ENCODE assay signal across 8 cellular contexts in genomic region chr1:1012736-1013104, GRCh38. TPM values are rescaled to one million over a fixed set of nuclear protein-coding genes. Genes with fewer than 3 reads are reported as not detected.
A peak's percentile ranks its signal among the peaks of the same experiment; 100 is the strongest.
DNase-seq lines count a peak whose midpoint lies in the region; ATAC-seq, FAIRE-seq and TF ChIP-seq lines count a peak whose summit lies in the region.
"Not testable (repeated sequence)": the region's sequence is repeated elsewhere in the genome, so short reads cannot be mapped to it uniquely, and the experiment has no call there.

No MANE protein-coding gene starts in this region.

- H3K27ac Mint-ChIP-seq in CD4-positive, CD25-positive, alpha-beta regulatory T cell = peak overlapping the region; percentile 98 to 99 (median 98)

- not testable (repeated sequence) for H3K9me3 Mint-ChIP-seq in CD4-positive, CD25-positive, alpha-beta regulatory T cell

- H3K4me3 ChIP-seq in CD4-positive, CD25-positive, alpha-beta regulatory T cell (ENCODE audit: low read depth, low read length) = peak overlapping the region; percentile 98
- peak overlapping the region; percentile 73 for H3K4me3 ChIP-seq in SK-N-MC
- H3K4me3 ChIP-seq in adrenal gland = peak overlapping the region in 3 of 4 donors; percentile 54 to 68 (median 67)
- H3K4me3 ChIP-seq in endothelial cell of umbilical vein (replicated peaks in 1 of 3; ENCODE audit: insufficient read depth in 1 of 3, low read depth in 1 of 3, low read length in 3 of 3) = peak overlapping the region; percentile 41 to 83 (median 81)
- H3K4me3 ChIP-seq in neutrophil (ENCODE audit: low read depth in 1 of 2, low read length in 1 of 2) = peak overlapping the region; percentile 70 to 81
- H3K4me3 ChIP-seq in thymus (ENCODE audit: low read length) = peak overlapping the region; percentile 63

- H3K36me3 ChIP-seq in CD4-positive, CD25-positive, alpha-beta regulatory T cell (ENCODE audit: control insufficient read depth, insufficient read depth, low read length); SK-N-MC (ENCODE audit: insufficient read depth, low read length); adrenal gland (replicated peaks in 1 of 2); endothelial cell of umbilical vein (ENCODE audit: control insufficient read depth in 2 of 2, extremely low read depth in 1 of 2, insufficient read depth in 2 of 2, low read length in 2 of 2); neutrophil; thymus (ENCODE audit: control insufficient read depth, insufficient read depth): not testable (repeated sequence)

- not testable (repeated sequence) for DNase-seq in CD4-positive, CD25-positive, alpha-beta regulatory T cell; SK-N-MC (ENCODE audit: low read depth, low spot score); adrenal gland; endothelial cell of umbilical vein (ENCODE audit: low read depth, low spot score)

- H3K27me3 Mint-ChIP-seq in CD4-positive, CD25-positive, alpha-beta regulatory T cell = peaks cover 21% of the 10 kb centered on the region

- peaks cover 0 to 28% (median 13%) of the 10 kb centered on the region in 4 donors for H3K4me1 Mint-ChIP-seq in CD4-positive, CD25-positive, alpha-beta regulatory T cell

- dilution Hi-C loops in endothelial cell of umbilical vein (cut with MboI; ENCODE audit: extremely low pct_ligation_motif_present, low sequenced_read_pairs) = not testable (repeated sequence)

- H3K36me3 Mint-ChIP-seq in CD4-positive, CD25-positive, alpha-beta regulatory T cell = not testable (repeated sequence)

- 55 to 59% (median 56%) methylated on average over 11 to 13 of the region's 13 CpGs for WGBS in adrenal gland, 4 donors
- WGBS in thymus = 76% methylated on average over 13 of the region's 13 CpGs

- CTCF ChIA-PET in endothelial cell of umbilical vein (lab: Charles Lee) = interaction anchor here (1.7 to 4.2 kb wide), 2 partner anchors 10 to 28 kb away, joined by 11 to 41 read pairs; no protein-coding TSS in a partner anchor

- H3K79me2 ChIP-seq in endothelial cell of umbilical vein (ENCODE audit: control insufficient read depth, insufficient read depth, low read length) = not testable (repeated sequence)

- H3K4me3 Mint-ChIP-seq in CD4-positive, CD25-positive, alpha-beta regulatory T cell = peak overlapping the region; percentile 92 to 96 (median 93)

- H3K27me3 ChIP-seq in CD4-positive, CD25-positive, alpha-beta regulatory T cell (ENCODE audit: control insufficient read depth, insufficient read depth, low read length); adrenal gland; endothelial cell of umbilical vein (ENCODE audit: control insufficient read depth in 2 of 2, insufficient read depth in 2 of 2, low read length in 2 of 2); layer of hippocampus (ENCODE audit: control insufficient read depth, insufficient read depth, low read length); thymus (ENCODE audit: control insufficient read depth, insufficient read depth): not testable (repeated sequence)
- H3K27me3 ChIP-seq in neutrophil = peaks cover 40% of the 10 kb centered on the region

- intact Hi-C loops in adrenal gland (cut with DNase I) = not testable (repeated sequence)
- intact Hi-C loops in endothelial cell of umbilical vein (cut with micrococcal nuclease) = loop anchor here (5.0 kb wide), 1 partner anchor 260 kb away; the partner anchor contains the start of gene UBE2J2

- H4K20me1 ChIP-seq in endothelial cell of umbilical vein (replicated peaks; ENCODE audit: control insufficient read depth, extremely low read depth, insufficient read depth, low read length) = not testable (repeated sequence)

- H2AFZ ChIP-seq in endothelial cell of umbilical vein (ENCODE audit: low read depth, low read length) = peak overlapping the region; percentile 62

- H3K4me2 ChIP-seq in endothelial cell of umbilical vein (ENCODE audit: insufficient read depth, low read length) = peak overlapping the region; percentile 78

- H3K9me3 ChIP-seq in CD4-positive, CD25-positive, alpha-beta regulatory T cell (ENCODE audit: control insufficient read depth in 2 of 2, low read length in 2 of 2); SK-N-MC (ENCODE audit: low read depth, low read length); adrenal gland (replicated peaks in 1 of 3); endothelial cell of umbilical vein (replicated peaks; ENCODE audit: control insufficient read depth, insufficient read depth, low read length); neutrophil; thymus (ENCODE audit: control insufficient read depth): not testable (repeated sequence)

- TF ChIP-seq POLR2A in adrenal gland (IDR thresholded peaks at IDR 0.05); endothelial cell of umbilical vein (IDR thresholded peaks at IDR 0.05; ENCODE audit: low read depth, low read length): not testable (repeated sequence)

- not testable (repeated sequence) for H3K9me1 ChIP-seq in endothelial cell of umbilical vein (replicated peaks; ENCODE audit: control insufficient read depth, extremely low read depth, insufficient read depth, low read length)

- H3K27ac ChIP-seq in CD4-positive, CD25-positive, alpha-beta regulatory T cell (ENCODE audit: insufficient read depth, low read length, poor library complexity, severe bottlenecking) = peak overlapping the region; percentile 90
- H3K27ac ChIP-seq in SK-N-MC = not testable (repeated sequence)
- peak overlapping the region in 4 of 5 donors; percentile 70 to 93 (median 79) for H3K27ac ChIP-seq in adrenal gland
- peak overlapping the region; percentile 54 for H3K27ac ChIP-seq in endothelial cell of umbilical vein (ENCODE audit: insufficient read depth, low read depth, low read length)
- H3K27ac ChIP-seq in layer of hippocampus (ENCODE audit: low read depth, low read length) = peak overlapping the region; percentile 88
- peak overlapping the region; percentile 81 for H3K27ac ChIP-seq in neutrophil
- peak overlapping the region; percentile 91 for H3K27ac ChIP-seq in thymus (ENCODE audit: low read depth)

- not testable (repeated sequence) for FAIRE-seq in endothelial cell of umbilical vein (lab: Jason Lieb, UNC)

- H3K9ac ChIP-seq in SK-N-MC (ENCODE audit: insufficient read length) (peak overlapping the region; percentile 31), endothelial cell of umbilical vein (replicated peaks; ENCODE audit: extremely low read depth, insufficient read depth, low read length) (peak overlapping the region; percentile 65)

- TF ChIP-seq CTCF in adrenal gland (IDR thresholded peaks at IDR 0.05); endothelial cell of umbilical vein (IDR thresholded peaks at IDR 0.05; ENCODE audit: extremely low read depth in 1 of 2, insufficient read depth in 1 of 2, low read depth in 1 of 2, low read length in 2 of 2); neutrophil (IDR thresholded peaks at IDR 0.05): not testable (repeated sequence)

- peaks cover 26% of the 10 kb centered on the region for H3K4me1 ChIP-seq in CD4-positive, CD25-positive, alpha-beta regulatory T cell (ENCODE audit: control insufficient read depth, insufficient read depth, low read length, poor library complexity, severe bottlenecking)
- H3K4me1 ChIP-seq in adrenal gland (replicated peaks in 1 of 2) (peaks cover 0 to 14% of the 10 kb centered on the region in 2 donors), endothelial cell of umbilical vein (ENCODE audit: control insufficient read depth, extremely low read depth, insufficient read depth, low read length) (peaks cover 10% of the 10 kb centered on the region), neutrophil (ENCODE audit: control insufficient read depth in 1 of 2, insufficient read depth in 1 of 2, low read depth in 1 of 2, low read length in 1 of 2) (peaks cover 15 to 18% of the 10 kb centered on the region in 2 experiments), thymus (ENCODE audit: control insufficient read depth, insufficient read depth, low read length) (peaks cover 12% of the 10 kb centered on the region)

- POLR2A ChIA-PET in endothelial cell of umbilical vein (lab: Charles Lee) = not testable (repeated sequence)

- TSS peak; percentile 72 for BruUV-seq in endothelial cell of umbilical vein (replicated peaks; lab: Mats Ljungman, UMichigan)

- not testable (repeated sequence) for ATAC-seq in CD4-positive, CD25-positive, alpha-beta regulatory T cell (ENCODE audit: low read depth in 2 of 2)
- ATAC-seq in HG02970 (IDR thresholded peaks at IDR 0.05; ENCODE audit: low FRiP score, unreplicated experiment) = peak; percentile 4

RNA-seq across cellular contexts. Expression of gene ISG15, which starts 0.6 kb away (rescaled TPM):
- total RNA-seq in CD4-positive, CD25-positive, alpha-beta regulatory T cell = 76.7 TPM
- polyA plus RNA-seq in CD4-positive, CD25-positive, alpha-beta regulatory T cell = 100 to 1,000 TPM; 174 to 489 (median 295) TPM
- 10 to 100 TPM; 11.5 to 58.1 (median 24.3) TPM for total RNA-seq in adrenal gland
- 100 to 1,000 TPM in 2 of 3 donors, 1 to 10 TPM in 1; 1.7 to 308 (median 220) TPM for polyA plus RNA-seq in adrenal gland
- 44.6 and 47.6 TPM in 2 replicates for total RNA-seq in endothelial cell of umbilical vein
- 154 and 220 TPM in 2 replicates for polyA plus RNA-seq in endothelial cell of umbilical vein
- 57.5 and 90.1 TPM in 2 replicates for polyA plus RNA-seq in endothelial cell of umbilical vein (2011; cell fraction: cytosol; rRNA removed)
- 19.9 and 21.4 TPM in 2 replicates for polyA plus RNA-seq in endothelial cell of umbilical vein (2011; cell fraction: nucleus; rRNA removed)
- 63.6 and 84.9 TPM in 2 replicates for polyA plus RNA-seq in endothelial cell of umbilical vein (2012)
- polyA minus RNA-seq in endothelial cell of umbilical vein = 24.4 and 32.6 TPM in 2 replicates
- polyA minus RNA-seq in endothelial cell of umbilical vein (2011; cell fraction: cytosol; rRNA and poly(A)+ RNA removed) = 23.7 TPM
- polyA minus RNA-seq in endothelial cell of umbilical vein (2011; cell fraction: nucleus; rRNA and poly(A)+ RNA removed) = 3.4 and 8.0 TPM in 2 replicates
- polyA plus RNA-seq in thymus = 285 TPM

RNA-seq across cellular contexts. Expression of gene AGRN, which starts 7.2 kb away (rescaled TPM):
- total RNA-seq in CD4-positive, CD25-positive, alpha-beta regulatory T cell = 4.2 TPM
- polyA plus RNA-seq in CD4-positive, CD25-positive, alpha-beta regulatory T cell = under 1 TPM in 3 of 4 donors, not detected in 1; 0.06 to 0.38 (median 0.21) TPM
- total RNA-seq in adrenal gland = 10 to 100 TPM in 6 of 8 donors, 1 to 10 TPM in 2; 6.0 to 20.5 (median 14.0) TPM
- polyA plus RNA-seq in adrenal gland = 10 to 100 TPM in 2 of 3 donors, 1 to 10 TPM in 1; 2.2 to 27.8 (median 10.2) TPM
- 67.8 and 75.6 TPM in 2 replicates for total RNA-seq in endothelial cell of umbilical vein
- 66.6 and 78.9 TPM in 2 replicates for polyA plus RNA-seq in endothelial cell of umbilical vein
- 37.4 and 54.0 TPM in 2 replicates for polyA plus RNA-seq in endothelial cell of umbilical vein (2011; cell fraction: cytosol; rRNA removed)
- 180 and 187 TPM in 2 replicates for polyA plus RNA-seq in endothelial cell of umbilical vein (2011; cell fraction: nucleus; rRNA removed)
- 59.5 and 122 TPM in 2 replicates for polyA plus RNA-seq in endothelial cell of umbilical vein (2012)
- 54.3 and 61.2 TPM in 2 replicates for polyA minus RNA-seq in endothelial cell of umbilical vein
- 32.9 TPM for polyA minus RNA-seq in endothelial cell of umbilical vein (2011; cell fraction: cytosol; rRNA and poly(A)+ RNA removed)
- 40.7 and 70.5 TPM in 2 replicates for polyA minus RNA-seq in endothelial cell of umbilical vein (2011; cell fraction: nucleus; rRNA and poly(A)+ RNA removed)
- 19.2 TPM for polyA plus RNA-seq in thymus

RNA-seq across cellular contexts. Expression of gene HES4, which starts 12.8 kb away (rescaled TPM):
- total RNA-seq in CD4-positive, CD25-positive, alpha-beta regulatory T cell = 25.9 TPM
- polyA plus RNA-seq in CD4-positive, CD25-positive, alpha-beta regulatory T cell = 1 to 10 TPM in 2 of 4 donors, under 1 TPM in 1, not detected in 1; 0.21 to 1.3 (median 1.1) TPM
- total RNA-seq in adrenal gland (10 to 100 TPM in 1 of 8 donors, 1 to 10 TPM in 7; 3.1 to 14.5 (median 6.4) TPM), endothelial cell of umbilical vein (32.0 and 37.6 TPM in 2 replicates)
- polyA plus RNA-seq in adrenal gland (10 to 100 TPM in 2 of 3 donors, not detected in 1; 27.3 to 29.8 TPM), endothelial cell of umbilical vein (30.5 and 50.6 TPM in 2 replicates), thymus (15.5 TPM)
- polyA plus RNA-seq in endothelial cell of umbilical vein (2011; cell fraction: cytosol; rRNA removed) = 6.8 and 11.8 TPM in 2 replicates
- 54.2 and 66.1 TPM in 2 replicates for polyA plus RNA-seq in endothelial cell of umbilical vein (2011; cell fraction: nucleus; rRNA removed)
- polyA plus RNA-seq in endothelial cell of umbilical vein (2012) = 3.1 and 11.3 TPM in 2 replicates
- polyA minus RNA-seq in endothelial cell of umbilical vein = 2.1 and 2.5 TPM in 2 replicates
- polyA minus RNA-seq in endothelial cell of umbilical vein (2011; cell fraction: cytosol; rRNA and poly(A)+ RNA removed) = 26.1 TPM
- polyA minus RNA-seq in endothelial cell of umbilical vein (2011; cell fraction: nucleus; rRNA and poly(A)+ RNA removed) = 9.2 and 33.1 TPM in 2 replicates

RNA-seq across cellular contexts. Expression of gene PERM1, which starts 30.8 kb away (rescaled TPM):
- total RNA-seq in CD4-positive, CD25-positive, alpha-beta regulatory T cell = not detected
- not detected for polyA plus RNA-seq in CD4-positive, CD25-positive, alpha-beta regulatory T cell
- under 1 TPM in 5 of 8 donors, not detected in 3; 0.13 to 0.28 (median 0.14) TPM for total RNA-seq in adrenal gland
- under 1 TPM in 2 of 3 donors, not detected in 1; 0.40 to 0.88 TPM for polyA plus RNA-seq in adrenal gland
- total RNA-seq in endothelial cell of umbilical vein = not detected in 2 replicates
- polyA plus RNA-seq in endothelial cell of umbilical vein = not detected in 2 replicates
- not detected in 2 replicates for polyA plus RNA-seq in endothelial cell of umbilical vein (2011; cell fraction: cytosol; rRNA removed)
- not detected in 2 replicates for polyA plus RNA-seq in endothelial cell of umbilical vein (2011; cell fraction: nucleus; rRNA removed)
- 0.46 and 0.52 TPM in 2 replicates for polyA plus RNA-seq in endothelial cell of umbilical vein (2012)
- 0.13 TPM in 1 of 2 replicates, not detected in the other for polyA minus RNA-seq in endothelial cell of umbilical vein
- polyA minus RNA-seq in endothelial cell of umbilical vein (2011; cell fraction: cytosol; rRNA and poly(A)+ RNA removed) = not detected
- not detected in 2 replicates for polyA minus RNA-seq in endothelial cell of umbilical vein (2011; cell fraction: nucleus; rRNA and poly(A)+ RNA removed)
- polyA plus RNA-seq in thymus = 0.59 TPM

RNA-seq across cellular contexts. Expression of gene PLEKHN1, which starts 46.4 kb away (rescaled TPM):
- total RNA-seq in CD4-positive, CD25-positive, alpha-beta regulatory T cell = 2.5 TPM
- under 1 TPM in 2 of 4 donors, not detected in 2; 0.39 to 0.61 TPM for polyA plus RNA-seq in CD4-positive, CD25-positive, alpha-beta regulatory T cell
- total RNA-seq in adrenal gland (1 to 10 TPM in 3 of 8 donors, under 1 TPM in 3, not detected in 2; 0.30 to 3.8 (median 1.1) TPM), endothelial cell of umbilical vein (0.48 and 0.88 TPM in 2 replicates)
- polyA plus RNA-seq in adrenal gland (10 to 100 TPM in 1 of 3 donors, 1 to 10 TPM in 1, under 1 TPM in 1; 0.05 to 10.5 (median 4.2) TPM), endothelial cell of umbilical vein (0.29 and 0.35 TPM in 2 replicates), thymus (1.7 TPM)
- polyA plus RNA-seq in endothelial cell of umbilical vein (2011; cell fraction: cytosol; rRNA removed) = 0.13 and 0.14 TPM in 2 replicates
- 1.0 and 1.3 TPM in 2 replicates for polyA plus RNA-seq in endothelial cell of umbilical vein (2011; cell fraction: nucleus; rRNA removed)
- 0.72 and 1.6 TPM in 2 replicates for polyA plus RNA-seq in endothelial cell of umbilical vein (2012)
- polyA minus RNA-seq in endothelial cell of umbilical vein = 0.27 TPM in 1 of 2 replicates, not detected in the other
- 0.51 TPM for polyA minus RNA-seq in endothelial cell of umbilical vein (2011; cell fraction: cytosol; rRNA and poly(A)+ RNA removed)
- 0.48 TPM in 1 of 2 replicates, not detected in the other for polyA minus RNA-seq in endothelial cell of umbilical vein (2011; cell fraction: nucleus; rRNA and poly(A)+ RNA removed)
